16 cellular contexts compared by ENCODE assay signal in the genomic region with DNA sequence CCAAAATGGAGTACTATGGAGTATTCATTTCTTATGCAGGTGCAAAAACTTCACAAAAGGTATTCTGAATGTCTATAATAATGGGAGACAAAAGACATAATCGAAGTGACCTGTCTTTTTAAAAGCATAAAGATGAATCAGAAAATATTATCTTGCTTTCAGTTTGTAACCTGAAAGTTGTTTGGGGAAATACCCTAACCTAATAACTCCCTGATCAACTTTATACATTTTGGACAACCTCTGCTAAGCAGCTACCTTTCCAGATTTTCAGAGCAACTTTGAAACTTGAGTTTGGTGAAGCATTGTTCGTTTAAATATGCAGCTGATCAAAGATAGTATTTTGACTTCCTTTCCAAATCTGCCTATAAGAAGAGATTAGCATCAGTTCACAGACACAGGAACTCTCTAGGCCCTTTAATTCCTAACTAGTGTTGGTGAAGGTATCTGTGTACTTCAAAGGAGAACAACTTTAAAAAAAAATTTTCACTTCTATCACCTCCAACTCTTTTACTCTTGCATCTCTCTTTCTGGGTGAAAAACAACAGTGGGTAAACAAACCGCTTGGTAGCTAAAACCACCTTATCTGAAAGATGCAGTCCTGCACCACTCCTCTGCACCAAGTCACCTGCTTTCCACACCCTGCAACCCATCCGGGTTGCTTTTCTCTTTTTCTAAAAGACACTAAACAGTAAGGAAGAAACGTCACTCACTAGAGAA. TPM values are rescaled to one million over a fixed set of nuclear protein-coding genes. Genes with fewer than 3 reads are reported as not detected.
DNase-seq lines count a peak whose midpoint lies in the region; ATAC-seq lines count a peak whose summit lies in the region.
"Had no signal": no experiment of that assay in that cellular context is flagged by ENCODE, and none has a peak within 500 bp of the region (broad histone marks: within the 10 kb centered on the region; RNA-seq: fewer than 3 reads in every experiment).

No MANE protein-coding gene starts in this region.

- H3K9me3 Mint-ChIP-seq in activated T-cell treated with anti-CD3 and anti-CD28 coated beads, Interleukin-2, amount 50 U/mL, for 4 hours: no peaks in the 10 kb centered on the region
- no peaks in the 10 kb centered on the region for H3K9me3 Mint-ChIP-seq in activated CD4-positive, alpha-beta memory T cell treated with anti-CD3 and anti-CD28 coated beads, Interleukin-2, amount 10 ng/mL, durations not matched to agents 7 days and 5 days
- no peaks in the 10 kb centered on the region for H3K9me3 Mint-ChIP-seq in stimulated activated effector memory CD8-positive, alpha-beta T cell treated with anti-CD3 and anti-CD28 coated beads, Interleukin-12 subunit alpha, Interleukin-12 subunit beta, amount 100 ng/mL, for 72 hours
- H3K9me3 Mint-ChIP-seq: dendritic cell treated with granulocyte-macrophage colony-stimulating factor and Interleukin-4, amounts not matched to agents 40 ng/mL and 50 ng/mL, for 4 days had no signal

- H3K27me3 Mint-ChIP-seq in activated T-cell treated with anti-CD3 and anti-CD28 coated beads, Interleukin-2, amount 50 U/mL, for 4 hours (ENCODE audit: low read depth): no peaks in the 10 kb centered on the region
- H3K27me3 Mint-ChIP-seq in activated CD4-positive, alpha-beta memory T cell treated with anti-CD3 and anti-CD28 coated beads, Interleukin-2, amount 10 ng/mL, durations not matched to agents 7 days and 5 days: no peaks in the 10 kb centered on the region
- H3K27me3 Mint-ChIP-seq: dendritic cell treated with granulocyte-macrophage colony-stimulating factor and Interleukin-4, amounts not matched to agents 40 ng/mL and 50 ng/mL, for 4 days had no signal

- CTCF ChIA-PET in activated CD4-positive, alpha-beta memory T cell treated with anti-CD3 and anti-CD28 coated beads, Interleukin-2, amount 10 ng/mL, durations not matched to agents 7 days and 5 days (lab: Charles Lee): interaction anchor here (0.7 to 1.3 kb wide), 5 partner anchors 9 to 204 kb away, joined by 3 to 5 read pairs (median 4); no protein-coding TSS in a partner anchor

- H3K4me1 Mint-ChIP-seq in activated T-cell treated with anti-CD3 and anti-CD28 coated beads, Interleukin-2, amount 50 U/mL, for 4 hours (ENCODE audit: low read depth): peaks cover 82% of the 10 kb centered on the region
- peaks cover 83% of the 10 kb centered on the region for H3K4me1 Mint-ChIP-seq in activated CD4-positive, alpha-beta memory T cell treated with anti-CD3 and anti-CD28 coated beads, Interleukin-2, amount 10 ng/mL, durations not matched to agents 7 days and 5 days
- H3K4me1 Mint-ChIP-seq in stimulated activated effector memory CD8-positive, alpha-beta T cell treated with anti-CD3 and anti-CD28 coated beads, Interleukin-12 subunit alpha, Interleukin-12 subunit beta, amount 100 ng/mL, for 72 hours: peaks cover 44% of the 10 kb centered on the region

- peak overlapping the region; percentile 17 for H3K4me3 Mint-ChIP-seq in activated T-cell treated with anti-CD3 and anti-CD28 coated beads, Interleukin-2, amount 50 U/mL, for 4 hours
- H3K4me3 Mint-ChIP-seq in activated CD4-positive, alpha-beta memory T cell treated with anti-CD3 and anti-CD28 coated beads, Interleukin-2, amount 10 ng/mL, durations not matched to agents 7 days and 5 days: peak overlapping the region; percentile 57
- peak overlapping the region; percentile 49 for H3K4me3 Mint-ChIP-seq in stimulated activated effector memory CD8-positive, alpha-beta T cell treated with anti-CD3 and anti-CD28 coated beads, Interleukin-12 subunit alpha, Interleukin-12 subunit beta, amount 100 ng/mL, for 72 hours
- H3K4me3 Mint-ChIP-seq: dendritic cell treated with granulocyte-macrophage colony-stimulating factor and Interleukin-4, amounts not matched to agents 40 ng/mL and 50 ng/mL, for 4 days had no signal

- H3K36me3 Mint-ChIP-seq in activated T-cell treated with anti-CD3 and anti-CD28 coated beads, Interleukin-2, amount 50 U/mL, for 4 hours (ENCODE audit: insufficient read depth): peaks cover 18% of the 10 kb centered on the region
- H3K36me3 Mint-ChIP-seq in activated CD4-positive, alpha-beta memory T cell treated with anti-CD3 and anti-CD28 coated beads, Interleukin-2, amount 10 ng/mL, durations not matched to agents 7 days and 5 days (ENCODE audit: low read depth): peaks cover 85% of the 10 kb centered on the region
- H3K36me3 Mint-ChIP-seq in stimulated activated effector memory CD8-positive, alpha-beta T cell treated with anti-CD3 and anti-CD28 coated beads, Interleukin-12 subunit alpha, Interleukin-12 subunit beta, amount 100 ng/mL, for 72 hours: peaks cover 74% of the 10 kb centered on the region

- peak; percentile 26 to 36 for ATAC-seq in activated T-cell treated with anti-CD3 and anti-CD28 coated beads, Interleukin-2, amount 50 U/mL, for 4 hours
- peak; percentile 25 for ATAC-seq in HG02642 (IDR thresholded peaks at IDR 0.05; ENCODE audit: poor library complexity, unreplicated experiment)
- peak; percentile 45 for ATAC-seq in stimulated activated effector memory CD8-positive, alpha-beta T cell treated with anti-CD3 and anti-CD28 coated beads, Interleukin-12 subunit alpha, Interleukin-12 subunit beta, amount 100 ng/mL, for 72 hours

- peak overlapping the region; percentile 97 for H3K27ac Mint-ChIP-seq in activated CD4-positive, alpha-beta memory T cell treated with anti-CD3 and anti-CD28 coated beads, Interleukin-2, amount 10 ng/mL, durations not matched to agents 7 days and 5 days
- H3K27ac Mint-ChIP-seq in stimulated activated effector memory CD8-positive, alpha-beta T cell treated with anti-CD3 and anti-CD28 coated beads, Interleukin-12 subunit alpha, Interleukin-12 subunit beta, amount 100 ng/mL, for 72 hours: no peak overlapping the region
- H3K27ac Mint-ChIP-seq: dendritic cell treated with granulocyte-macrophage colony-stimulating factor and Interleukin-4, amounts not matched to agents 40 ng/mL and 50 ng/mL, for 4 days had no signal

- POLR2A ChIA-PET in activated CD4-positive, alpha-beta memory T cell treated with anti-CD3 and anti-CD28 coated beads, Interleukin-2, amount 10 ng/mL, durations not matched to agents 7 days and 5 days (lab: Charles Lee): interaction anchor here (0.7 to 4.7 kb wide), 13 partner anchors 10 to 206 kb away, joined by 3 to 46 read pairs (median 3); a partner anchor contains a TSS

- DNase-seq in activated T-cell treated with anti-CD3 and anti-CD28 coated beads, Interleukin-2, amount 50 U/mL, for 4 hours: no peak
- DNase-seq in activated T-cell treated with anti-CD3 and anti-CD28 coated beads for 4 hours: no peak
- no peak for DNase-seq in activated CD4-positive, alpha-beta memory T cell treated with anti-CD3 and anti-CD28 coated beads, Interleukin-2, amount 10 ng/mL, durations not matched to agents 7 days and 5 days
- no peak for DNase-seq in stimulated activated effector memory CD8-positive, alpha-beta T cell treated with anti-CD3 and anti-CD28 coated beads, Interleukin-12 subunit alpha, Interleukin-12 subunit beta, amount 100 ng/mL, for 72 hours (ENCODE audit: low spot score in 2 of 2)
- DNase-seq in activated effector memory CD4-positive, alpha-beta T cell treated with Interleukin-2 at 50 U/mL for 16 hours: no peak
- DNase-seq in SIG-M5 treated with dmso at 0.1 percent for 504 hours (lab: John Stamatoyannopoulos, UW; ENCODE audit: unreplicated experiment): no peak
- no peak for DNase-seq in NCI-H1417 treated with DMSO at 0.1 percent for 48 hours (lab: John Stamatoyannopoulos, UW)
- DNase-seq: ACHN, HCEC 1CT, NCI-H1694 treated with DMSO at 0.1 percent for 48 hours, ovary had no signal

RNA-seq across cellular contexts. Expression of a gene that starts 26.5 kb away (rescaled TPM):
- 100 to 1,000 TPM in 2 of 3 donors, 10 to 100 TPM in 1; 99.9 to 139 (median 115) TPM for total RNA-seq in activated T-cell treated with anti-CD3 and anti-CD28 coated beads, Interleukin-2, amount 50 U/mL, for 4 hours
- total RNA-seq in activated CD4-positive, alpha-beta memory T cell treated with anti-CD3 and anti-CD28 coated beads, Interleukin-2, amount 10 ng/mL, durations not matched to agents 7 days and 5 days: 100 to 1,000 TPM; 139 TPM
- total RNA-seq: mesenteric fat pad, SK-MEL-5, ureter had no signal
